Comparison of ENCODE assay signal across 2 cellular contexts in genomic region chr19:39304185-39304513, GRCh38.
TF ChIP-seq lines count a peak whose summit lies in the region.

No MANE protein-coding gene starts in this region.

TF ChIP-seq in K562, 482 proteins besides CTCF, POLR2A, EP300 and RAD21:
- TF ChIP-seq KLF6 (CRISPR knock-in tag; IDR thresholded peaks at IDR 0.05; ENCODE audit: borderline replicate concordance) (no peak), HDAC2 (IDR thresholded peaks at IDR 0.05) (no peak), ETV1 (tag; conservative IDR thresholded peaks at IDR 0.05; ENCODE audit: low read depth) (no peak), ARHGAP35 (IDR thresholded peaks at IDR 0.05; ENCODE audit: partially characterized antibody) (no peak), ZBTB17 (CRISPR knock-in tag; IDR thresholded peaks at IDR 0.05) (no peak), BCOR (IDR thresholded peaks at IDR 0.05) (peak; percentile 32; the same call in 1 of the 2 replicates), ZMIZ1 (IDR thresholded peaks at IDR 0.05; ENCODE audit: low read depth in 2 of 2, low read length in 2 of 2) (no peak), ZBTB5 (IDR thresholded peaks at IDR 0.05) (no peak), ZNF584 (CRISPR knock-in tag; IDR thresholded peaks at IDR 0.05; ENCODE audit: low read depth) (no peak)
TF ChIP-seq in K562: peak in this region for 1.

TF ChIP-seq in GM23338, 12 proteins besides CTCF, POLR2A, EP300 and RAD21:
- TF ChIP-seq, protein P1, sequence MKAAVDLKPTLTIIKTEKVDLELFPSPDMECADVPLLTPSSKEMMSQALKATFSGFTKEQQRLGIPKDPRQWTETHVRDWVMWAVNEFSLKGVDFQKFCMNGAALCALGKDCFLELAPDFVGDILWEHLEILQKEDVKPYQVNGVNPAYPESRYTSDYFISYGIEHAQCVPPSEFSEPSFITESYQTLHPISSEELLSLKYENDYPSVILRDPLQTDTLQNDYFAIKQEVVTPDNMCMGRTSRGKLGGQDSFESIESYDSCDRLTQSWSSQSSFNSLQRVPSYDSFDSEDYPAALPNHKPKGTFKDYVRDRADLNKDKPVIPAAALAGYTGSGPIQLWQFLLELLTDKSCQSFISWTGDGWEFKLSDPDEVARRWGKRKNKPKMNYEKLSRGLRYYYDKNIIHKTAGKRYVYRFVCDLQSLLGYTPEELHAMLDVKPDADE (IDR thresholded peaks at IDR 0.05), result no peak
- no peak for TF ChIP-seq CREB1 (CRISPR knock-in tag; IDR thresholded peaks at IDR 0.05; ENCODE audit: low read depth)
- no peak for TF ChIP-seq POLR2AphosphoS5 (IDR thresholded peaks at IDR 0.05; ENCODE audit: low read depth)
- no peak for TF ChIP-seq EZH2phosphoT487 (IDR thresholded peaks at IDR 0.05; ENCODE audit: unreplicated experiment)
- TF ChIP-seq ZNF462 (CRISPR knock-in tag; IDR thresholded peaks at IDR 0.05), result no peak
- TF ChIP-seq ZNF331 (CRISPR knock-in tag; IDR thresholded peaks at IDR 0.05; ENCODE audit: low read depth), result no peak
- TF ChIP-seq NANOG (IDR thresholded peaks at IDR 0.05; ENCODE audit: borderline replicate concordance), result no peak
- TF ChIP-seq STAT1 (IDR thresholded peaks at IDR 0.05; ENCODE audit: unreplicated experiment), result no peak
- TF ChIP-seq, protein P2, sequence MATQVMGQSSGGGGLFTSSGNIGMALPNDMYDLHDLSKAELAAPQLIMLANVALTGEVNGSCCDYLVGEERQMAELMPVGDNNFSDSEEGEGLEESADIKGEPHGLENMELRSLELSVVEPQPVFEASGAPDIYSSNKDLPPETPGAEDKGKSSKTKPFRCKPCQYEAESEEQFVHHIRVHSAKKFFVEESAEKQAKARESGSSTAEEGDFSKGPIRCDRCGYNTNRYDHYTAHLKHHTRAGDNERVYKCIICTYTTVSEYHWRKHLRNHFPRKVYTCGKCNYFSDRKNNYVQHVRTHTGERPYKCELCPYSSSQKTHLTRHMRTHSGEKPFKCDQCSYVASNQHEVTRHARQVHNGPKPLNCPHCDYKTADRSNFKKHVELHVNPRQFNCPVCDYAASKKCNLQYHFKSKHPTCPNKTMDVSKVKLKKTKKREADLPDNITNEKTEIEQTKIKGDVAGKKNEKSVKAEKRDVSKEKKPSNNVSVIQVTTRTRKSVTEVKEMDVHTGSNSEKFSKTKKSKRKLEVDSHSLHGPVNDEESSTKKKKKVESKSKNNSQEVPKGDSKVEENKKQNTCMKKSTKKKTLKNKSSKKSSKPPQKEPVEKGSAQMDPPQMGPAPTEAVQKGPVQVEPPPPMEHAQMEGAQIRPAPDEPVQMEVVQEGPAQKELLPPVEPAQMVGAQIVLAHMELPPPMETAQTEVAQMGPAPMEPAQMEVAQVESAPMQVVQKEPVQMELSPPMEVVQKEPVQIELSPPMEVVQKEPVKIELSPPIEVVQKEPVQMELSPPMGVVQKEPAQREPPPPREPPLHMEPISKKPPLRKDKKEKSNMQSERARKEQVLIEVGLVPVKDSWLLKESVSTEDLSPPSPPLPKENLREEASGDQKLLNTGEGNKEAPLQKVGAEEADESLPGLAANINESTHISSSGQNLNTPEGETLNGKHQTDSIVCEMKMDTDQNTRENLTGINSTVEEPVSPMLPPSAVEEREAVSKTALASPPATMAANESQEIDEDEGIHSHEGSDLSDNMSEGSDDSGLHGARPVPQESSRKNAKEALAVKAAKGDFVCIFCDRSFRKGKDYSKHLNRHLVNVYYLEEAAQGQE (IDR thresholded peaks at IDR 0.05; ENCODE audit: unreplicated experiment), result no peak
- no peak for TF ChIP-seq JUNB (IDR thresholded peaks at IDR 0.05; ENCODE audit: unreplicated experiment)
- TF ChIP-seq ZNF114 (CRISPR knock-in tag; IDR thresholded peaks at IDR 0.05), result no peak
- TF ChIP-seq EZH2 (IDR thresholded peaks at IDR 0.05; ENCODE audit: low read depth, unreplicated experiment), result no peak
